11 cellular contexts compared by ENCODE assay signal in genomic region chr11:119319136-119319701, GRCh38. TPM values are rescaled to one million over a fixed set of nuclear protein-coding genes. Genes with fewer than 3 reads are reported as not detected.
DNase-seq lines count a peak whose midpoint lies in the region; ATAC-seq, FAIRE-seq and TF ChIP-seq lines count a peak whose summit lies in the region.
"Had no signal": no experiment of that assay in that cellular context is flagged by ENCODE, and none has a peak within 500 bp of the region (broad histone marks: within the 10 kb centered on the region; RNA-seq: fewer than 3 reads in every experiment).

No MANE protein-coding gene starts in this region.

- H3K27me3 ChIP-seq in right cardiac atrium (ENCODE audit: control insufficient read depth, insufficient read depth) (no peaks in the 10 kb centered on the region), aorta (ENCODE audit: control insufficient read depth in 1 of 2, insufficient read depth in 2 of 2, low read length in 1 of 2) (no peaks in the 10 kb centered on the region)

- peak overlapping the region; percentile 90 for H3K27ac ChIP-seq in right cardiac atrium (ENCODE audit: low read length)
- peak overlapping the region; percentile 63 to 97 for H3K27ac ChIP-seq in aorta (ENCODE audit: low read depth in 1 of 2, low read length in 2 of 2)

- H3K4me1 Mint-ChIP-seq in central memory CD8-positive, alpha-beta T cell: peaks cover 31% of the 10 kb centered on the region
- H3K4me1 Mint-ChIP-seq in naive thymus-derived CD8-positive, alpha-beta T cell: peaks cover 17 to 48% (median 41%) of the 10 kb centered on the region in 4 donors

- WGBS in right cardiac atrium: 61% methylated on average over 8 of the region's 8 CpGs
- 38 to 49% methylated on average over 8 of the region's 8 CpGs for WGBS in aorta, 2 donors

- ATAC-seq in right cardiac atrium (no peak), aorta (ENCODE audit: low FRiP score) (no peak), mucosa of descending colon (no peak)
- ATAC-seq in central memory CD8-positive, alpha-beta T cell (replicated peaks; ENCODE audit: extremely low read depth, poor library complexity, severe bottlenecking): no peak
- ATAC-seq in naive thymus-derived CD8-positive, alpha-beta T cell: no peak

- no peaks in the 10 kb centered on the region for H3K9me3 ChIP-seq in right cardiac atrium (ENCODE audit: control insufficient read depth, low read length)
- H3K9me3 ChIP-seq in aorta (ENCODE audit: control insufficient read depth, low read length): no peaks in the 10 kb centered on the region
- no peaks in the 10 kb centered on the region for H3K9me3 ChIP-seq in mucosa of descending colon

- DNase-seq in right cardiac atrium (peak; percentile 23 to 62 (median 28)), cardiac septum (ENCODE audit: low spot score) (no peak), aorta (no peak), mucosa of descending colon (no peak), GM12892 (ENCODE audit: insufficient read length) (no peak), GF-D8 (lab: John Stamatoyannopoulos, UW) (no peak)
- no peak for DNase-seq in central memory CD8-positive, alpha-beta T cell (ENCODE audit: low spot score in 2 of 2)
- peak in 1 of 10 donors; percentile 14 for DNase-seq in naive thymus-derived CD8-positive, alpha-beta T cell
- DNase-seq: activated CD8-positive, alpha-beta memory T cell treated with anti-CD3 and anti-CD28 coated beads, Interleukin-2, amount 50 U/mL, for 48 hours; DMS79 treated with DMSO at 0.1 percent for 48 hours; NCI-H748 treated with DMSO at 0.1 percent for 48 hours had no signal

- peak overlapping the region; percentile 35 for H3K27ac Mint-ChIP-seq in central memory CD8-positive, alpha-beta T cell (ENCODE audit: low read depth)
- H3K27ac Mint-ChIP-seq in naive thymus-derived CD8-positive, alpha-beta T cell: peak overlapping the region in 9 of 10 donors; percentile 0 to 94 (median 65)

- no peaks in the 10 kb centered on the region for H3K9me3 Mint-ChIP-seq in central memory CD8-positive, alpha-beta T cell
- no peaks in the 10 kb centered on the region for H3K9me3 Mint-ChIP-seq in naive thymus-derived CD8-positive, alpha-beta T cell

- H3K36me3 ChIP-seq in aorta (ENCODE audit: control insufficient read depth in 1 of 2, insufficient read depth in 2 of 2, low read length in 1 of 2) (peaks cover 0 to 5% of the 10 kb centered on the region in 2 donors), mucosa of descending colon (ENCODE audit: low read depth) (no peaks in the 10 kb centered on the region)

- no peak for FAIRE-seq in GM12892 (lab: Jason Lieb, UNC)

- POLR2A ChIA-PET in naive thymus-derived CD8-positive, alpha-beta T cell (lab: Charles Lee): interaction anchor here (11.7 kb wide), 1 partner anchor 12 kb away, joined by 138 read pairs; no protein-coding TSS in a partner anchor

- intact Hi-C loops in right cardiac atrium (cut with DNase I): loop anchor here in 1 of 4 donors (10.0 kb wide), 1 partner anchor 114 kb away; the partner anchor contains the start of gene CBL
- intact Hi-C loops in cardiac septum (cut with DNase I): loop anchor here (5.0 kb wide), 1 partner anchor 112 kb away; the partner anchor contains the start of gene CBL
- intact Hi-C loops in aorta (cut with DNase I): no loop called here
- intact Hi-C loops in mucosa of descending colon (cut with DNase I, micrococcal nuclease): no loop called here

- no peak overlapping the region for H3K4me3 ChIP-seq in right cardiac atrium (ENCODE audit: low read length)
- no peak overlapping the region for H3K4me3 ChIP-seq in aorta (ENCODE audit: low read length in 2 of 2)
- no peak overlapping the region for H3K4me3 ChIP-seq in mucosa of descending colon

- TF ChIP-seq CTCF in mucosa of descending colon (IDR thresholded peaks at IDR 0.05): no peak

- peaks cover 2% of the 10 kb centered on the region for H3K36me3 Mint-ChIP-seq in central memory CD8-positive, alpha-beta T cell (ENCODE audit: insufficient read depth)
- no peaks in the 10 kb centered on the region for H3K36me3 Mint-ChIP-seq in naive thymus-derived CD8-positive, alpha-beta T cell

- no peak for TF ChIP-seq POLR2A in GM12892 (IDR thresholded peaks at IDR 0.05; ENCODE audit: low read depth, low read length)

- H3K4me1 ChIP-seq in right cardiac atrium (ENCODE audit: control insufficient read depth, insufficient read depth, low read length) (peaks cover 13% of the 10 kb centered on the region), aorta (ENCODE audit: control insufficient read depth in 1 of 2, insufficient read depth in 2 of 2, low read length in 2 of 2) (no peaks in the 10 kb centered on the region), mucosa of descending colon (ENCODE audit: low read depth) (peaks cover 39% of the 10 kb centered on the region)

- H3K27me3 Mint-ChIP-seq in central memory CD8-positive, alpha-beta T cell: peaks cover 47% of the 10 kb centered on the region
- peaks cover 1 to 24% (median 9%) of the 10 kb centered on the region in 5 donors for H3K27me3 Mint-ChIP-seq in naive thymus-derived CD8-positive, alpha-beta T cell

- H3K4me3 Mint-ChIP-seq in central memory CD8-positive, alpha-beta T cell: peak overlapping the region; percentile 77
- H3K4me3 Mint-ChIP-seq in naive thymus-derived CD8-positive, alpha-beta T cell: peak overlapping the region in 8 of 10 donors; percentile 41 to 89 (median 79)

RNA-seq across cellular contexts. Expression of gene MCAM, which starts 2.3 kb away (rescaled TPM):
- total RNA-seq in right cardiac atrium (100 to 1,000 TPM in 2 of 4 donors, 10 to 100 TPM in 2; 95.1 to 127 (median 104) TPM), cardiac septum (110 TPM), aorta (1,000 to 10,000 TPM in 1 of 2 donors, 100 to 1,000 TPM in 1; 525 to 1,386 TPM), mucosa of descending colon (100 to 1,000 TPM in 1 of 3 donors, 10 to 100 TPM in 1, 1 to 10 TPM in 1; 9.7 to 186 (median 32.5) TPM)
- polyA plus RNA-seq in right cardiac atrium (97.2 TPM), aorta (100 to 1,000 TPM; 274 to 486 TPM)
- total RNA-seq in naive thymus-derived CD8-positive, alpha-beta T cell: under 1 TPM; 0.33 to 0.55 TPM
- 1 to 10 TPM in 1 of 3 donors, under 1 TPM in 2; 0.35 to 1.2 (median 0.65) TPM for polyA plus RNA-seq in naive thymus-derived CD8-positive, alpha-beta T cell
- polyA plus RNA-seq in GM12892 (2012; ENCODE audit: missing spikeins): 3.1 TPM

RNA-seq across cellular contexts. Expression of gene RNF26, which starts 15.1 kb away (rescaled TPM):
- total RNA-seq in right cardiac atrium (10 to 100 TPM; 12.7 to 19.6 (median 15.2) TPM), cardiac septum (10.7 TPM), aorta (10 to 100 TPM; 16.8 to 17.5 TPM), mucosa of descending colon (10 to 100 TPM; 20.7 to 24.7 (median 23.7) TPM)
- polyA plus RNA-seq in right cardiac atrium (9.7 TPM), aorta (10 to 100 TPM in 1 of 2 donors, 1 to 10 TPM in 1; 9.4 to 16.5 TPM)
- total RNA-seq in naive thymus-derived CD8-positive, alpha-beta T cell: 10 to 100 TPM; 19.8 to 21.1 TPM
- polyA plus RNA-seq in naive thymus-derived CD8-positive, alpha-beta T cell: 10 to 100 TPM; 37.0 to 45.9 (median 39.6) TPM
- polyA plus RNA-seq in GM12892 (2012; ENCODE audit: missing spikeins): 8.6 TPM

RNA-seq across cellular contexts. Expression of gene C1QTNF5, which starts 21.5 kb away (rescaled TPM):
- 10 to 100 TPM; 21.4 to 31.0 (median 24.1) TPM for total RNA-seq in right cardiac atrium
- 27.1 TPM for polyA plus RNA-seq in right cardiac atrium
- total RNA-seq in cardiac septum: 33.8 TPM
- total RNA-seq in naive thymus-derived CD8-positive, alpha-beta T cell: not detected
- not detected for polyA plus RNA-seq in naive thymus-derived CD8-positive, alpha-beta T cell
- 10 to 100 TPM; 42.4 to 88.2 TPM for total RNA-seq in aorta
- polyA plus RNA-seq in aorta: 10 to 100 TPM; 19.1 to 22.3 TPM
- 10 to 100 TPM in 1 of 3 donors, 1 to 10 TPM in 2; 5.1 to 13.9 (median 9.3) TPM for total RNA-seq in mucosa of descending colon
- not detected for polyA plus RNA-seq in GM12892 (2012; ENCODE audit: missing spikeins)

RNA-seq across cellular contexts. Expression of gene MFRP, which starts 27.3 kb away (rescaled TPM):
- total RNA-seq in right cardiac atrium (under 1 TPM in 1 of 4 donors, not detected in 3; 0.06 TPM), cardiac septum (not detected), aorta (not detected), mucosa of descending colon (not detected)
- polyA plus RNA-seq in right cardiac atrium (0.02 TPM), aorta (not detected)
- total RNA-seq in naive thymus-derived CD8-positive, alpha-beta T cell: not detected
- not detected for polyA plus RNA-seq in naive thymus-derived CD8-positive, alpha-beta T cell
- polyA plus RNA-seq in GM12892 (2012; ENCODE audit: missing spikeins): not detected

Comparison
In these comparisons a context has a peak if more than half of its experiments do, and no peak if none do; other contexts are left out.
1. DNase-seq: peak in right cardiac atrium (3 of 3); none in cardiac septum (single experiment), central memory CD8-positive, alpha-beta T cell (0 of 2), aorta (0 of 2), mucosa of descending colon (0 of 3), GM12892 (single experiment) and GF-D8 (single experiment).
2. RNA of gene MCAM, which starts 2.3 kb away (total RNA-seq): 525 to 1,386 TPM in aorta, 110 TPM in cardiac septum (single experiment), 95.1 to 127 TPM in right cardiac atrium and 9.7 to 186 TPM in mucosa of descending colon; 0.33 to 0.55 TPM in naive thymus-derived CD8-positive, alpha-beta T cell; every median in the first group is over 4 times any median in the second.
3. RNA of gene C1QTNF5, which starts 21.5 kb away (total RNA-seq): 42.4 to 88.2 TPM in aorta, 33.8 TPM in cardiac septum (single experiment), 21.4 to 31.0 TPM in right cardiac atrium and 5.1 to 13.9 TPM in mucosa of descending colon; not detected in naive thymus-derived CD8-positive, alpha-beta T cell; every median in the first group is over 4 times any median in the second.